ENCODE assay signal across 21 cellular contexts in the genomic region with DNA sequence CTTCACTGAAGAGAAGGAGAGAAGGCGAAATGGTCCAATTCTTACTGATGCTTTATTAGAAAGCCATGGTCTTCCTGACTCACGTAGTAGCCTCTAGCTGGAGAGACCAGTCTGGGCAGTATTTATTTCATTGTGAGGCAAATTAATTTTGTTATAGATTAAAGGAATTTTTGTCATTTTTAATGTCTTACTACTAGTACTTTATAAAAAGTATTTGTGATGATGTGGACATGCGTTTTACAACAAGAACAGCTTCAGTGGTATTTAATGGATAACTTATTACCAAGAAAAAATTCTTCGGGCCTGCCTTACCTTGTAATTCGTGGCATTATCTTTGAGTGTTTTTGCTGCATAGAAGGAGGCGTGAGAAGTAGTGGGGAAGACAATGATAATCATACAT.
DNase-seq lines count a peak whose midpoint lies in the region; ATAC-seq, FAIRE-seq and TF ChIP-seq lines count a peak whose summit lies in the region.
"Had no signal": no experiment of that assay in that cellular context is flagged by ENCODE, and none has a peak within 500 bp of the region (broad histone marks: within the 10 kb centered on the region; RNA-seq: fewer than 3 reads in every experiment).

No MANE protein-coding gene starts in this region.

- no peaks in the 10 kb centered on the region for H3K79me2 ChIP-seq in hepatocyte

- DNase-seq in RCC 7860 (ENCODE audit: low spot score) (no peak), hepatocyte (ENCODE audit: low spot score) (no peak), DMS114 treated with DMSO at 0.1 percent for 48 hours (lab: John Stamatoyannopoulos, UW; ENCODE audit: unreplicated experiment) (no peak), NCI-H345 treated with DMSO at 0.1 percent for 48 hours (lab: John Stamatoyannopoulos, UW; ENCODE audit: unreplicated experiment) (no peak)
- DNase-seq: AML-193; Caco-2; CD4-positive, alpha-beta T cell; DMS53; DND-41; EL; GM23248; IMR-90 had no signal

- no peaks in the 10 kb centered on the region for H3K36me3 ChIP-seq in hepatocyte (replicated peaks; ENCODE audit: insufficient read depth, low read depth)
- H3K36me3 ChIP-seq: HAP-1 had no signal

- no peaks in the 10 kb centered on the region for H3K9me2 ChIP-seq in hepatocyte (replicated peaks; ENCODE audit: insufficient read depth)

- ATAC-seq in HG02763 (IDR thresholded peaks at IDR 0.05; ENCODE audit: unreplicated experiment) = no peak
- ATAC-seq: GM12878, K562 had no signal

- H3K4me3 Mint-ChIP-seq in nephron = no peak overlapping the region
- H3K4me3 Mint-ChIP-seq: CD4-positive, alpha-beta T cell had no signal

- H3K4me2 ChIP-seq in hepatocyte = no peak overlapping the region

- peak; percentile 27 for FAIRE-seq in RCC 7860 (lab: Jason Lieb, UNC)
- FAIRE-seq: A204.1, GM12878, GM19239, HTR-8/SVneo, K562 had no signal

- H3K36me3 Mint-ChIP-seq in nephron (ENCODE audit: low read depth) = no peaks in the 10 kb centered on the region

- peaks cover 16% of the 10 kb centered on the region for H3K27me3 Mint-ChIP-seq in nephron (ENCODE audit: low read depth)
- H3K27me3 Mint-ChIP-seq: CD4-positive, alpha-beta T cell had no signal

- H3K9me3 Mint-ChIP-seq in nephron = no peaks in the 10 kb centered on the region
- H3K9me3 Mint-ChIP-seq: CD4-positive, alpha-beta T cell had no signal

- peak overlapping the region; percentile 10 for H3K27ac ChIP-seq in hepatocyte
- H3K27ac ChIP-seq: C4-2B, GM23248 had no signal

- H3K4me1 ChIP-seq in hepatocyte (ENCODE audit: insufficient read depth) = peaks cover 14% of the 10 kb centered on the region
- H3K4me1 ChIP-seq: HAP-1 had no signal

- H3K4me3 ChIP-seq in hepatocyte = no peak overlapping the region
- H3K4me3 ChIP-seq: GM12878, GM23248, HAP-1, K562 had no signal

- no peak overlapping the region for H2AFZ ChIP-seq in hepatocyte
- H2AFZ ChIP-seq: GM23248 had no signal

- H3K27ac Mint-ChIP-seq in nephron = peak overlapping the region; percentile 1 to 31 (median 20)
- H3K27ac Mint-ChIP-seq: CD4-positive, alpha-beta T cell had no signal

- no peaks in the 10 kb centered on the region for H3K27me3 ChIP-seq in hepatocyte

- 65% methylated on average over 6 of the region's 6 CpGs for WGBS in hepatocyte (ENCODE audit: low lambda C conversion rate, missing lambda C conversion rate)

- H3K9me3 ChIP-seq in hepatocyte (ENCODE audit: low read depth) = no peaks in the 10 kb centered on the region
- H3K9me3 ChIP-seq: Caco-2, HAP-1 had no signal

- H3K4me1 Mint-ChIP-seq in nephron = peaks cover 4% of the 10 kb centered on the region

- TF ChIP-seq CTCF in hepatocyte (IDR thresholded peaks at IDR 0.05; ENCODE audit: poor library complexity) (no peak), nephron (IDR thresholded peaks at IDR 0.05; ENCODE audit: unreplicated experiment in 3 of 3) (no peak)

- H4K20me1 ChIP-seq in hepatocyte (ENCODE audit: insufficient read depth, poor library complexity, severe bottlenecking) = no peaks in the 10 kb centered on the region
